ENCODE assay signal across 10 cellular contexts in the genomic region with DNA sequence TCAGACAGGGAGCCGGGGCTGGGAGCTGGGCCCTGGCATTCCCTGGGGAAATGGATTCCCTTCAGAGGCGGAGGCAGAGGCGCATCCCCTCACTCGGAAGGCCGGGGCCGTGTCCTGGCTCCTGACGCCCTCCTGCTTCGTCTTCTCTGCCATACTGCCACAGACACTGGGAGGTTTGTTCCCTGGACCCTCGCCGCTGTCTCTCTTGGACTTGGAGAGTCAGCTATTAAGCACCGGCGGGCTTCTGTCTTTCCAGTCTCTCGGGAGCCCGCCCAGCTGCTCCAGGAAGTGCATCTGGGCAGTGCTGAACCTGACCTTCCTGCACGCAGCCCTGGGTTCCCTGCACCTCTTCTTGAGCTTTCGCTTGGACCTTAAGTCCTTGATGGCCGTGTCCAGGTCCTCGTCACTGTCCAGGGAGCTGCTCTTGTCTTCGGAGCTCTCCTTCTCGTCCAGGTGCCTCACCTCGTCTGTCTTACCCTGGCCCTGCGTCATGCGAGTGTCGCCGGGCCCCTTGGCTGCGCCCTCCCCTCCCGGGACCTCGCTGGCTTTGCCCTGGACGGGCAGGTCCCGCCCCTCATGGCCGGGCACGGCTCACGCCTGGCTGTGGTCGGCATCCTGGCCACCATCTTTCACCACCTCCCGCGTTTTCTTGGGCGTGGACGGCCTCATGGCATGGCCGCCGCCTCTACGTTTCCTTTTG. TPM values are rescaled to one million over a fixed set of nuclear protein-coding genes. Genes with fewer than 3 reads are reported as not detected.
DNase-seq lines count a peak whose midpoint lies in the region; ATAC-seq and TF ChIP-seq lines count a peak whose summit lies in the region.
"Had no signal": no experiment of that assay in that cellular context is flagged by ENCODE, and none has a peak within 500 bp of the region (broad histone marks: within the 10 kb centered on the region; RNA-seq: fewer than 3 reads in every experiment).

No MANE protein-coding gene starts in this region.

- H4K20me1 ChIP-seq in Karpas-422 (ENCODE audit: insufficient read depth, low read depth, low read length), result no peaks in the 10 kb centered on the region

- no peak overlapping the region for H2BK120ac ChIP-seq in mesendoderm (ENCODE audit: low read depth, low read length)

- no peak overlapping the region for H2BK15ac ChIP-seq in mesendoderm (replicated peaks; ENCODE audit: low read depth)

- peak; percentile 24 for DNase-seq in activated CD4-positive, alpha-beta T cell treated with anti-CD3 and anti-CD28 coated beads for 36 hours
- DNase-seq in activated CD4-positive, alpha-beta T cell treated with anti-CD3 and anti-CD28 coated beads for 4 hours, result no peak
- DNase-seq in mesendoderm (no peak), cortex of kidney (lab: John Stamatoyannopoulos, UW) (no peak), Karpas-422 (no peak), foreskin fibroblast (no peak)
- DNase-seq: 8988T, GOT3 had no signal

- H3K79me1 ChIP-seq in mesendoderm (ENCODE audit: low read length), result no peaks in the 10 kb centered on the region

- H3K79me2 ChIP-seq in mesendoderm (ENCODE audit: control insufficient read depth, insufficient read depth, low read length) (no peaks in the 10 kb centered on the region), Karpas-422 (ENCODE audit: low read length) (peaks cover 65% of the 10 kb centered on the region)

- H3K27ac ChIP-seq in mesendoderm (ENCODE audit: low read depth, low read length) (no peak overlapping the region), thymus (ENCODE audit: low read depth) (no peak overlapping the region), Karpas-422 (ENCODE audit: low read length) (no peak overlapping the region)

- no peak overlapping the region for H3K9ac ChIP-seq in mesendoderm (ENCODE audit: low read length)
- H3K9ac ChIP-seq in Karpas-422 (ENCODE audit: low read length), result no peak overlapping the region

- CTCF ChIA-PET in activated CD4-positive, alpha-beta T cell treated with anti-CD3 and anti-CD28 coated beads for 36 hours (lab: Charles Lee), result interaction anchor here (1.0 kb wide), 3 partner anchors 9 to 17 kb away, joined by 3 to 4 read pairs (median 3); no protein-coding TSS in a partner anchor

- no peaks in the 10 kb centered on the region for H3K9me2 ChIP-seq in Karpas-422 (replicated peaks; ENCODE audit: insufficient read depth, low read length)

- POLR2A ChIA-PET in activated CD4-positive, alpha-beta T cell treated with anti-CD3 and anti-CD28 coated beads for 36 hours (lab: Charles Lee), result no interaction called here

- no peak overlapping the region for H3K4me2 ChIP-seq in mesendoderm (ENCODE audit: low read length)
- no peak overlapping the region for H3K4me2 ChIP-seq in Karpas-422 (ENCODE audit: low read depth, low read length, poor library complexity, severe bottlenecking)

- H3K18ac ChIP-seq in mesendoderm (ENCODE audit: low read length), result no peak overlapping the region

- peaks cover 8% of the 10 kb centered on the region for H3K9me3 Mint-ChIP-seq in activated CD4-positive, alpha-beta T cell treated with anti-CD3 and anti-CD28 coated beads for 36 hours (ENCODE audit: low read depth)
- peaks cover 50% of the 10 kb centered on the region for H3K9me3 Mint-ChIP-seq in dendritic cell treated with granulocyte-macrophage colony-stimulating factor and Interleukin-4, amounts not matched to agents 40 ng/mL and 50 ng/mL, for 4 days

- no peaks in the 10 kb centered on the region for H3K27me3 ChIP-seq in mesendoderm (ENCODE audit: insufficient read depth, low read length, poor library complexity)
- H3K27me3 ChIP-seq in thymus (ENCODE audit: control insufficient read depth, insufficient read depth), result no peaks in the 10 kb centered on the region
- H3K27me3 ChIP-seq in Karpas-422 (ENCODE audit: low read length), result no peaks in the 10 kb centered on the region

- peaks cover 3% of the 10 kb centered on the region for H3K27me3 Mint-ChIP-seq in activated CD4-positive, alpha-beta T cell treated with anti-CD3 and anti-CD28 coated beads for 36 hours
- peaks cover 43% of the 10 kb centered on the region for H3K27me3 Mint-ChIP-seq in dendritic cell treated with granulocyte-macrophage colony-stimulating factor and Interleukin-4, amounts not matched to agents 40 ng/mL and 50 ng/mL, for 4 days

- intact Hi-C loops in activated CD4-positive, alpha-beta T cell treated with anti-CD3 and anti-CD28 coated beads for 36 hours (cut with DNase I, micrococcal nuclease), result loop anchor here in 1 of 2 experiments (5.0 kb wide), 1 partner anchor 191 kb away; no protein-coding TSS in a partner anchor
- intact Hi-C loops in dendritic cell treated with granulocyte-macrophage colony-stimulating factor and Interleukin-4, amounts not matched to agents 40 ng/mL and 50 ng/mL, for 4 days (cut with micrococcal nuclease), result no loop called here

- H3K4me3 Mint-ChIP-seq in activated CD4-positive, alpha-beta T cell treated with anti-CD3 and anti-CD28 coated beads for 36 hours, result peak overlapping the region; percentile 69
- peak overlapping the region; percentile 73 for H3K4me3 Mint-ChIP-seq in dendritic cell treated with granulocyte-macrophage colony-stimulating factor and Interleukin-4, amounts not matched to agents 40 ng/mL and 50 ng/mL, for 4 days

- ATAC-seq in activated CD4-positive, alpha-beta T cell treated with anti-CD3 and anti-CD28 coated beads for 36 hours, result no peak

- H2AK5ac ChIP-seq in mesendoderm (ENCODE audit: low read length), result no peak overlapping the region

- H3K56ac ChIP-seq in mesendoderm (ENCODE audit: low read length), result peak overlapping the region; percentile 3

- peaks cover 21% of the 10 kb centered on the region for H3K4me1 Mint-ChIP-seq in activated CD4-positive, alpha-beta T cell treated with anti-CD3 and anti-CD28 coated beads for 36 hours
- H3K4me1 Mint-ChIP-seq in dendritic cell treated with granulocyte-macrophage colony-stimulating factor and Interleukin-4, amounts not matched to agents 40 ng/mL and 50 ng/mL, for 4 days (ENCODE audit: low read depth), result peaks cover 36% of the 10 kb centered on the region

- H3K36me3 Mint-ChIP-seq in activated CD4-positive, alpha-beta T cell treated with anti-CD3 and anti-CD28 coated beads for 36 hours (ENCODE audit: low read depth), result peaks cover 51% of the 10 kb centered on the region
- H3K36me3 Mint-ChIP-seq in dendritic cell treated with granulocyte-macrophage colony-stimulating factor and Interleukin-4, amounts not matched to agents 40 ng/mL and 50 ng/mL, for 4 days (ENCODE audit: low read depth), result peaks cover 100% of the 10 kb centered on the region

- peak overlapping the region; percentile 56 for H3K27ac Mint-ChIP-seq in activated CD4-positive, alpha-beta T cell treated with anti-CD3 and anti-CD28 coated beads for 36 hours
- peak overlapping the region; percentile 53 for H3K27ac Mint-ChIP-seq in dendritic cell treated with granulocyte-macrophage colony-stimulating factor and Interleukin-4, amounts not matched to agents 40 ng/mL and 50 ng/mL, for 4 days

- peaks cover 7% of the 10 kb centered on the region for H3K9me3 ChIP-seq in thymus (ENCODE audit: control insufficient read depth)
- H3K9me3 ChIP-seq in Karpas-422 (ENCODE audit: low read length), result peaks cover 15% of the 10 kb centered on the region

- H4K8ac ChIP-seq in mesendoderm (ENCODE audit: low read depth, low read length), result no peak overlapping the region

- H3K4ac ChIP-seq in mesendoderm (ENCODE audit: low read depth, low read length), result no peak overlapping the region

- no peak overlapping the region for H2BK5ac ChIP-seq in mesendoderm (ENCODE audit: low read length)

- no peaks in the 10 kb centered on the region for H3K4me1 ChIP-seq in mesendoderm (ENCODE audit: control insufficient read depth, low read depth, low read length)
- peaks cover 6% of the 10 kb centered on the region for H3K4me1 ChIP-seq in thymus (ENCODE audit: control insufficient read depth, insufficient read depth, low read length)
- no peaks in the 10 kb centered on the region for H3K4me1 ChIP-seq in Karpas-422 (ENCODE audit: low read length)

- WGBS in mesendoderm (ENCODE audit: extremely low coverage, insufficient coverage, low lambda C conversion rate), result no CpG with 5 or more reads among the region's 41 CpGs
- WGBS in thymus, result 77% methylated on average over 41 of the region's 41 CpGs

- H3K36me3 ChIP-seq in mesendoderm (ENCODE audit: control insufficient read depth, insufficient read depth, low read length) (no peaks in the 10 kb centered on the region), thymus (ENCODE audit: control insufficient read depth, insufficient read depth) (peaks cover 46% of the 10 kb centered on the region), Karpas-422 (ENCODE audit: insufficient read depth, low read length) (peaks cover 70% of the 10 kb centered on the region)

- H3K4me3 ChIP-seq in mesendoderm (ENCODE audit: low read length), result no peak overlapping the region
- H3K4me3 ChIP-seq in thymus (ENCODE audit: low read length), result peak overlapping the region; percentile 7
- no peak overlapping the region for H3K4me3 ChIP-seq in Karpas-422 (ENCODE audit: low read length)
- no peak overlapping the region for H3K4me3 ChIP-seq in foreskin fibroblast (ENCODE audit: low read depth in 1 of 2, low read length in 2 of 2)

- no peak overlapping the region for H2AFZ ChIP-seq in Karpas-422 (ENCODE audit: low read length)

- no peak overlapping the region for H4K5ac ChIP-seq in mesendoderm (ENCODE audit: low read length)

- TF ChIP-seq CTCF in foreskin fibroblast (IDR thresholded peaks at IDR 0.05; ENCODE audit: low read depth, low read length), result no peak

- no peak overlapping the region for H3K23ac ChIP-seq in mesendoderm (ENCODE audit: low read length)

RNA-seq across cellular contexts. Expression of a gene that starts 14.6 kb away (rescaled TPM):
- total RNA-seq in activated CD4-positive, alpha-beta T cell treated with anti-CD3 and anti-CD28 coated beads for 36 hours, result 10 to 100 TPM; 26.9 to 32.8 TPM
- polyA plus RNA-seq in mesendoderm (2013, experiment 1 of 2), result 18.6 TPM
- polyA plus RNA-seq in mesendoderm (2013, experiment 2 of 2), result 18.5 TPM
- 30.2 TPM for polyA plus RNA-seq in thymus
- total RNA-seq in Karpas-422 (2014; rRNA removed; shearing (Covaris generic); ENCODE audit: low replicate concordance), result 38.3 and 104 TPM in 2 replicates
